Comparison of ENCODE assay signal across 9 cellular contexts in genomic region chrX:119669424-119670037, GRCh38. TPM values are rescaled to one million over a fixed set of nuclear protein-coding genes. Genes with fewer than 3 reads are reported as not detected.
DNase-seq lines count a peak whose midpoint lies in the region; ATAC-seq lines count a peak whose summit lies in the region.
"Had no signal": no experiment of that assay in that cellular context is flagged by ENCODE, and none has a peak within 500 bp of the region (broad histone marks: within the 10 kb centered on the region; RNA-seq: fewer than 3 reads in every experiment).

No MANE protein-coding gene starts in this region.

- H3K27ac Mint-ChIP-seq in activated CD8-positive, alpha-beta memory T cell treated with anti-CD3 and anti-CD28 coated beads, Interleukin-2, amount 10 ng/mL, durations not matched to agents 7 days and 5 days: peak overlapping the region; percentile 43
- H3K27ac Mint-ChIP-seq in T-cell: peak overlapping the region; percentile 78

- intact Hi-C loops in left ventricle myocardium superior (cut with micrococcal nuclease): no loop called here

- no peak for ATAC-seq in activated CD8-positive, alpha-beta memory T cell treated with anti-CD3 and anti-CD28 coated beads, Interleukin-2, amount 10 ng/mL, durations not matched to agents 7 days and 5 days
- ATAC-seq in T-cell (replicated peaks in 1 of 4) (no peak), left ventricle myocardium superior (peak; percentile 63), GM18907 (IDR thresholded peaks at IDR 0.05; ENCODE audit: unreplicated experiment) (no peak)

- no peak for DNase-seq in activated CD8-positive, alpha-beta memory T cell treated with anti-CD3 and anti-CD28 coated beads, Interleukin-2, amount 10 ng/mL, durations not matched to agents 7 days and 5 days
- no peak for DNase-seq in activated CD8-positive, alpha-beta memory T cell treated with anti-CD3 and anti-CD28 coated beads, Interleukin-2, amount 50 U/mL, for 48 hours
- no peak for DNase-seq in T-cell
- peak; percentile 37 for DNase-seq in left ventricle myocardium superior
- DNase-seq in skeletal muscle cell (ENCODE audit: low read depth): peak; percentile 42
- DNase-seq in NCI-H187 (lab: John Stamatoyannopoulos, UW): no peak
- no peak for DNase-seq in MV-4-11 (lab: John Stamatoyannopoulos, UW)
- DNase-seq: colonic mucosa had no signal

- no peak overlapping the region for H3K4me3 Mint-ChIP-seq in activated CD8-positive, alpha-beta memory T cell treated with anti-CD3 and anti-CD28 coated beads, Interleukin-2, amount 10 ng/mL, durations not matched to agents 7 days and 5 days
- no peak overlapping the region for H3K4me3 Mint-ChIP-seq in T-cell

- H3K9me3 Mint-ChIP-seq in activated CD8-positive, alpha-beta memory T cell treated with anti-CD3 and anti-CD28 coated beads, Interleukin-2, amount 10 ng/mL, durations not matched to agents 7 days and 5 days (ENCODE audit: low read depth): no peaks in the 10 kb centered on the region
- no peaks in the 10 kb centered on the region for H3K9me3 Mint-ChIP-seq in T-cell

- H3K4me3 ChIP-seq in skeletal muscle cell (ENCODE audit: low read depth, low read length): no peak overlapping the region
- H3K4me3 ChIP-seq: colonic mucosa had no signal

- peaks cover 30% of the 10 kb centered on the region for H3K36me3 Mint-ChIP-seq in activated CD8-positive, alpha-beta memory T cell treated with anti-CD3 and anti-CD28 coated beads, Interleukin-2, amount 10 ng/mL, durations not matched to agents 7 days and 5 days
- H3K36me3 Mint-ChIP-seq in T-cell: peaks cover 12% of the 10 kb centered on the region

- POLR2A ChIA-PET in T-cell (lab: Charles Lee): interaction anchor here (0.5 to 0.6 kb wide), 3 partner anchors 7 to 184 kb away, joined by 3 to 5 read pairs (median 3); no protein-coding TSS in a partner anchor

- no peaks in the 10 kb centered on the region for H3K27me3 Mint-ChIP-seq in activated CD8-positive, alpha-beta memory T cell treated with anti-CD3 and anti-CD28 coated beads, Interleukin-2, amount 10 ng/mL, durations not matched to agents 7 days and 5 days
- H3K27me3 Mint-ChIP-seq in T-cell: no peaks in the 10 kb centered on the region

- peaks cover 25% of the 10 kb centered on the region for H3K4me1 Mint-ChIP-seq in activated CD8-positive, alpha-beta memory T cell treated with anti-CD3 and anti-CD28 coated beads, Interleukin-2, amount 10 ng/mL, durations not matched to agents 7 days and 5 days
- H3K4me1 Mint-ChIP-seq in T-cell: peaks cover 44 to 60% (median 48%) of the 10 kb centered on the region in 3 donors

- CTCF ChIA-PET in activated CD8-positive, alpha-beta memory T cell treated with anti-CD3 and anti-CD28 coated beads, Interleukin-2, amount 10 ng/mL, durations not matched to agents 7 days and 5 days (lab: Charles Lee): no interaction called here
- CTCF ChIA-PET in T-cell (lab: Charles Lee): interaction anchor here in 1 of 2 donors (0.5 kb wide), 1 partner anchor 49 kb away, joined by 3 read pairs; no protein-coding TSS in a partner anchor

RNA-seq across cellular contexts. Expression of gene SEPTIN6, which starts 23.4 kb away (rescaled TPM):
- total RNA-seq in activated CD8-positive, alpha-beta memory T cell treated with anti-CD3 and anti-CD28 coated beads, Interleukin-2, amount 10 ng/mL, durations not matched to agents 7 days and 5 days: 100 to 1,000 TPM; 236 to 263 TPM
- total RNA-seq in T-cell (100 to 1,000 TPM; 171 to 269 (median 206) TPM), left ventricle myocardium superior (7.6 TPM)

Comparison
In these comparisons a context has a peak if more than half of its experiments do, and no peak if none do; other contexts are left out.
1. DNase-seq: peak in left ventricle myocardium superior (single experiment) and skeletal muscle cell (single experiment); none in activated CD8-positive, alpha-beta memory T cell treated with anti-CD3 and anti-CD28 coated beads, Interleukin-2, amount 10 ng/mL, durations not matched to agents 7 days and 5 days (single experiment), activated CD8-positive, alpha-beta memory T cell treated with anti-CD3 and anti-CD28 coated beads, Interleukin-2, amount 50 U/mL, for 48 hours (single experiment), T-cell (0 of 34), NCI-H187 (0 of 2) and MV-4-11 (single experiment).
2. RNA of gene SEPTIN6, which starts 23.4 kb away (total RNA-seq): 236 to 263 TPM in activated CD8-positive, alpha-beta memory T cell treated with anti-CD3 and anti-CD28 coated beads, Interleukin-2, amount 10 ng/mL, durations not matched to agents 7 days and 5 days and 171 to 269 TPM in T-cell; 7.6 TPM in left ventricle myocardium superior (single experiment); every median in the first group is over 10 times any median in the second.